Comparison of ENCODE assay signal across 8 cellular contexts in genomic region chr22:25172153-25172552, GRCh38. TPM values are rescaled to one million over a fixed set of nuclear protein-coding genes. Genes with fewer than 3 reads are reported as not detected.
DNase-seq lines count a peak whose midpoint lies in the region; ATAC-seq and TF ChIP-seq lines count a peak whose summit lies in the region.

No MANE protein-coding gene starts in this region.

- no peaks in the 10 kb centered on the region for H3K9me3 ChIP-seq in liver (ENCODE audit: control insufficient read depth in 4 of 4, low read length in 3 of 4)

- H3K27ac ChIP-seq in 22Rv1: no peak overlapping the region
- H3K27ac ChIP-seq in liver (ENCODE audit: low read depth in 1 of 2, low read length in 2 of 2): no peak overlapping the region

- no peaks in the 10 kb centered on the region for H3K27me3 ChIP-seq in liver (ENCODE audit: control insufficient read depth in 4 of 4, insufficient read depth in 4 of 4, low read length in 3 of 4)

- no peak overlapping the region for H3K4me3 ChIP-seq in liver (ENCODE audit: low read depth in 1 of 3, low read length in 3 of 3)

- no peak for ATAC-seq in HG03039 (IDR thresholded peaks at IDR 0.05; ENCODE audit: unreplicated experiment)

- H3K4me1 ChIP-seq in liver (ENCODE audit: control insufficient read depth in 4 of 4, insufficient read depth in 4 of 4, low read length in 3 of 4): peaks cover 11 to 39% (median 27%) of the 10 kb centered on the region in 4 donors

- WGBS in liver: 54% methylated on average over 5 of the region's 5 CpGs

- no peak overlapping the region for H3K9ac ChIP-seq in liver (ENCODE audit: low read depth in 1 of 2, low read length in 2 of 2)

- H3K36me3 ChIP-seq in liver (ENCODE audit: control insufficient read depth in 4 of 4, insufficient read depth in 3 of 4, low read depth in 1 of 4, low read length in 3 of 4): peaks cover 10 to 39% (median 29%) of the 10 kb centered on the region in 4 donors

- TF ChIP-seq RAD21 in liver (IDR thresholded peaks at IDR 0.05): peak; percentile 83 to 94

- peak; percentile 15 for DNase-seq in KBM-7
- peak; percentile 24 for DNase-seq in activated naive CD4-positive, alpha-beta T cell treated with Interleukin-2 at 50 U/mL for 16 hours
- no peak for DNase-seq in hypothalamus (lab: John Stamatoyannopoulos, UW)
- no peak for DNase-seq in NCI-H187 treated with DMSO at 0.1 percent for 48 hours (lab: John Stamatoyannopoulos, UW)
- DNase-seq in NCI-H2171 treated with DMSO at 0.1 percent for 48 hours (lab: John Stamatoyannopoulos, UW): no peak

- in situ Hi-C loops in KBM-7 (cut with MboI; ENCODE audit: low pct_unique_long_range_greater_than_20kb, low sequenced_read_pairs): no loop called here

- TF ChIP-seq CTCF in 22Rv1 (IDR thresholded peaks at IDR 0.05) (peak; percentile 46), liver (IDR thresholded peaks at IDR 0.05; ENCODE audit: low read depth, low read length, missing input control) (peak; percentile 64)

TF ChIP-seq in liver, 16 proteins besides CTCF, POLR2A, EP300 and RAD21:
- TF ChIP-seq JUND (IDR thresholded peaks at IDR 0.05): no peak
- TF ChIP-seq RXRA (IDR thresholded peaks at IDR 0.05): peak in 1 of 2 donors; percentile 12

RNA-seq across cellular contexts. Expression of gene CRYBB3, which starts 27.5 kb away (rescaled TPM):
- not detected for total RNA-seq in liver
- under 1 TPM; 0.25 to 0.38 TPM for polyA plus RNA-seq in liver

RNA-seq across cellular contexts. Expression of gene CRYBB2, which starts 47.3 kb away (rescaled TPM):
- total RNA-seq in liver: under 1 TPM in 1 of 2 donors, not detected in 1; 0.08 TPM
- under 1 TPM in 1 of 2 donors, not detected in 1; 0.10 TPM for polyA plus RNA-seq in liver

Comparison
In these comparisons a context has a peak if more than half of its experiments do, and no peak if none do; other contexts are left out.
1. DNase-seq: peak in KBM-7 (single experiment) and activated naive CD4-positive, alpha-beta T cell treated with Interleukin-2 at 50 U/mL for 16 hours (single experiment); none in hypothalamus (0 of 51), NCI-H187 treated with DMSO at 0.1 percent for 48 hours (single experiment) and NCI-H2171 treated with DMSO at 0.1 percent for 48 hours (single experiment).